ENCODE assay signal across 1 cellular context in the genomic region with DNA sequence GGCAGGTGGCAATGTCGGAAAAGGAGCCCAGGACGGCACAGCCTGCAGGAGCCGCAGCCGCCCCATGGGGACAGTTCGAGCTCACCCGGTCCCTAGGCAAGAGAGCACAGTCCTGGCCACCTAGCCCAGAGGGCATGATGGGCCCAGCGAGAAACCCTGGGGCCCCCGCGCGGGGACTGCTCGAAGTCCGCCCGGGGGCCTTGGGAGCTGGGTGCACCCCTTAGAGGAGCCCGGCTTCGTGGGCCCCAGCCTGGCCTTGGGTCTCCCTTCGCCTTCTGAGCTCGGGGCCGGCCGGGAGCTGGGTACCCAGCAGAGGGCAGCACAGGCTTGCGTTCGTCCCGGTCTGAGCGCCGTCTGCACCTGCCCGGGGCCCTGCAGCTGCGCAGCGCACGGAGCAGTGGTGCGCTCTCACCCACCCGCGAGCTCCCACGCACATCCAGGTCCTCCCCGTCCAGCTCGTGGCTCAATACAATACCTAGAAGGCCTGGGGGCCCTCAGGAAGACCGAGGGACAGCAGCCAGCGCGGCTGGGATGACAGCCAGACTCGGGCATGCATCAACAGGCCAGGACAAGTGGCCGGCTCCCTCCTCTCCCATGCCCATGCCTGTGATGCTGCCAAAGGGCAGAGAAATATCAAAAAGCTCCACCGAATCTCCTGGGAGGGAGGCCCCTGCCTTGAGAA.
A peak's percentile ranks its signal among the peaks of the same experiment; 100 is the strongest.
TF ChIP-seq lines count a peak whose summit lies in the region.

No MANE protein-coding gene starts in this region.

TF ChIP-seq in HepG2, 621 proteins besides CTCF, POLR2A, EP300 and RAD21 (continued from another document and continues in another):
- TF ChIP-seq ZNF569 (CRISPR knock-in tag; IDR thresholded peaks at IDR 0.05; ENCODE audit: borderline replicate concordance) = no peak
- TF ChIP-seq, protein P1, sequence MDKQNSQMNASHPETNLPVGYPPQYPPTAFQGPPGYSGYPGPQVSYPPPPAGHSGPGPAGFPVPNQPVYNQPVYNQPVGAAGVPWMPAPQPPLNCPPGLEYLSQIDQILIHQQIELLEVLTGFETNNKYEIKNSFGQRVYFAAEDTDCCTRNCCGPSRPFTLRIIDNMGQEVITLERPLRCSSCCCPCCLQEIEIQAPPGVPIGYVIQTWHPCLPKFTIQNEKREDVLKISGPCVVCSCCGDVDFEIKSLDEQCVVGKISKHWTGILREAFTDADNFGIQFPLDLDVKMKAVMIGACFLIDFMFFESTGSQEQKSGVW (CRISPR knock-in tag; IDR thresholded peaks at IDR 0.05; ENCODE audit: borderline replicate concordance) = no peak
- TF ChIP-seq, protein P2, sequence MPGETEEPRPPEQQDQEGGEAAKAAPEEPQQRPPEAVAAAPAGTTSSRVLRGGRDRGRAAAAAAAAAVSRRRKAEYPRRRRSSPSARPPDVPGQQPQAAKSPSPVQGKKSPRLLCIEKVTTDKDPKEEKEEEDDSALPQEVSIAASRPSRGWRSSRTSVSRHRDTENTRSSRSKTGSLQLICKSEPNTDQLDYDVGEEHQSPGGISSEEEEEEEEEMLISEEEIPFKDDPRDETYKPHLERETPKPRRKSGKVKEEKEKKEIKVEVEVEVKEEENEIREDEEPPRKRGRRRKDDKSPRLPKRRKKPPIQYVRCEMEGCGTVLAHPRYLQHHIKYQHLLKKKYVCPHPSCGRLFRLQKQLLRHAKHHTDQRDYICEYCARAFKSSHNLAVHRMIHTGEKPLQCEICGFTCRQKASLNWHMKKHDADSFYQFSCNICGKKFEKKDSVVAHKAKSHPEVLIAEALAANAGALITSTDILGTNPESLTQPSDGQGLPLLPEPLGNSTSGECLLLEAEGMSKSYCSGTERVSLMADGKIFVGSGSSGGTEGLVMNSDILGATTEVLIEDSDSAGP (CRISPR knock-in tag; IDR thresholded peaks at IDR 0.05; ENCODE audit: borderline replicate concordance) = peak; percentile 83; the same call in 1 of the 2 replicates
- no peak for TF ChIP-seq ZNF33A (CRISPR knock-in tag; IDR thresholded peaks at IDR 0.05; ENCODE audit: borderline replicate concordance)
- TF ChIP-seq, protein P3, sequence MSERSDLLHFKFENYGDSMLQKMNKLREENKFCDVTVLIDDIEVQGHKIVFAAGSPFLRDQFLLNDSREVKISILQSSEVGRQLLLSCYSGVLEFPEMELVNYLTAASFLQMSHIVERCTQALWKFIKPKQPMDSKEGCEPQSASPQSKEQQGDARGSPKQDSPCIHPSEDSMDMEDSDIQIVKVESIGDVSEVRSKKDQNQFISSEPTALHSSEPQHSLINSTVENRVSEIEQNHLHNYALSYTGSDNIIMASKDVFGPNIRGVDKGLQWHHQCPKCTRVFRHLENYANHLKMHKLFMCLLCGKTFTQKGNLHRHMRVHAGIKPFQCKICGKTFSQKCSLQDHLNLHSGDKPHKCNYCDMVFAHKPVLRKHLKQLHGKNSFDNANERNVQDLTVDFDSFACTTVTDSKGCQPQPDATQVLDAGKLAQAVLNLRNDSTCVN (CRISPR knock-in tag; IDR thresholded peaks at IDR 0.05; ENCODE audit: borderline replicate concordance) = no peak
- peak; percentile 41; the same call in 1 of the 2 replicates for TF ChIP-seq NRL (CRISPR knock-in tag; IDR thresholded peaks at IDR 0.05; ENCODE audit: borderline replicate concordance)
- TF ChIP-seq, protein P4, sequence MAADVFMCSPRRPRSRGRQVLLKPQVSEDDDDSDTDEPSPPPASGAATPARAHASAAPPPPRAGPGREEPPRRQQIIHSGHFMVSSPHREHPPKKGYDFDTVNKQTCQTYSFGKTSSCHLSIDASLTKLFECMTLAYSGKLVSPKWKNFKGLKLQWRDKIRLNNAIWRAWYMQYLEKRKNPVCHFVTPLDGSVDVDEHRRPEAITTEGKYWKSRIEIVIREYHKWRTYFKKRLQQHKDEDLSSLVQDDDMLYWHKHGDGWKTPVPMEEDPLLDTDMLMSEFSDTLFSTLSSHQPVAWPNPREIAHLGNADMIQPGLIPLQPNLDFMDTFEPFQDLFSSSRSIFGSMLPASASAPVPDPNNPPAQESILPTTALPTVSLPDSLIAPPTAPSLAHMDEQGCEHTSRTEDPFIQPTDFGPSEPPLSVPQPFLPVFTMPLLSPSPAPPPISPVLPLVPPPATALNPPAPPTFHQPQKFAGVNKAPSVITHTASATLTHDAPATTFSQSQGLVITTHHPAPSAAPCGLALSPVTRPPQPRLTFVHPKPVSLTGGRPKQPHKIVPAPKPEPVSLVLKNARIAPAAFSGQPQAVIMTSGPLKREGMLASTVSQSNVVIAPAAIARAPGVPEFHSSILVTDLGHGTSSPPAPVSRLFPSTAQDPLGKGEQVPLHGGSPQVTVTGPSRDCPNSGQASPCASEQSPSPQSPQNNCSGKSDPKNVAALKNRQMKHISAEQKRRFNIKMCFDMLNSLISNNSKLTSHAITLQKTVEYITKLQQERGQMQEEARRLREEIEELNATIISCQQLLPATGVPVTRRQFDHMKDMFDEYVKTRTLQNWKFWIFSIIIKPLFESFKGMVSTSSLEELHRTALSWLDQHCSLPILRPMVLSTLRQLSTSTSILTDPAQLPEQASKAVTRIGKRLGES (CRISPR knock-in tag; IDR thresholded peaks at IDR 0.05; ENCODE audit: borderline replicate concordance) = no peak
- TF ChIP-seq HNRNPUL1 (IDR thresholded peaks at IDR 0.05; ENCODE audit: low read depth, low read length) = no peak
- TF ChIP-seq ZNF160 (CRISPR knock-in tag; IDR thresholded peaks at IDR 0.05) = no peak
- no peak for TF ChIP-seq ZNF17 (CRISPR knock-in tag; IDR thresholded peaks at IDR 0.05)
- TF ChIP-seq KAT2B (IDR thresholded peaks at IDR 0.05; ENCODE audit: borderline replicate concordance, low read depth, low read length) = no peak
- TF ChIP-seq, protein P5, sequence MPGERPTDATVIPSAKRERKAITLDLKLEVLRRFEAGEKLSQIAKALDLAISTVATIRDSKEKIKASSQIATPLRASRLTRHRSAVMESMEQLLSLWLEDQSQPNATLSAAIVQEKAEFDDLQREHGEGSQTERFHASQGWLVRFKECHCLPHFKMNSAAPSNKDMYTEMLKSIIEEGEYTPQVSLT (CRISPR knock-in tag; IDR thresholded peaks at IDR 0.05; ENCODE audit: borderline replicate concordance, low read depth) = no peak
- TF ChIP-seq, protein P6, sequence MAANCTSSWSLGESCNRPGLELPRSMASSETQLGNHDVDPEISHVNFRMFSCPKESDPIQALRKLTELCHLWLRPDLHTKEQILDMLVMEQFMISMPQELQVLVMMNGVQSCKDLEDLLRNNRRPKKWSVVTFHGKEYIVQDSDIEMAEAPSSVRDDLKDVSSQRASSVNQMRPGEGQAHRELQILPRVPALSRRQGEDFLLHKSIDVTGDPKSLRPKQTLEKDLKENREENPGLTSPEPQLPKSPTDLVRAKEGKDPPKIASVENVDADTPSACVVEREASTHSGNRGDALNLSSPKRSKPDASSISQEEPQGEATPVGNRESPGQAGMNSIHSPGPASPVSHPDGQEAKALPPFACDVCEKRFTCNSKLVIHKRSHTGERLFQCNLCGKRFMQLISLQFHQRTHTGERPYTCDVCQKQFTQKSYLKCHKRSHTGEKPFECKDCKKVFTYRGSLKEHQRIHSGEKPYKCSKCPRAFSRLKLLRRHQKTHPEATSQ (CRISPR knock-in tag; IDR thresholded peaks at IDR 0.05; ENCODE audit: borderline replicate concordance) = no peak
- TF ChIP-seq, protein P7, sequence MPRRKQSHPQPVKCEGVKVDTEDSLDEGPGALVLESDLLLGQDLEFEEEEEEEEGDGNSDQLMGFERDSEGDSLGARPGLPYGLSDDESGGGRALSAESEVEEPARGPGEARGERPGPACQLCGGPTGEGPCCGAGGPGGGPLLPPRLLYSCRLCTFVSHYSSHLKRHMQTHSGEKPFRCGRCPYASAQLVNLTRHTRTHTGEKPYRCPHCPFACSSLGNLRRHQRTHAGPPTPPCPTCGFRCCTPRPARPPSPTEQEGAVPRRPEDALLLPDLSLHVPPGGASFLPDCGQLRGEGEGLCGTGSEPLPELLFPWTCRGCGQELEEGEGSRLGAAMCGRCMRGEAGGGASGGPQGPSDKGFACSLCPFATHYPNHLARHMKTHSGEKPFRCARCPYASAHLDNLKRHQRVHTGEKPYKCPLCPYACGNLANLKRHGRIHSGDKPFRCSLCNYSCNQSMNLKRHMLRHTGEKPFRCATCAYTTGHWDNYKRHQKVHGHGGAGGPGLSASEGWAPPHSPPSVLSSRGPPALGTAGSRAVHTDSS (CRISPR knock-in tag; conservative IDR thresholded peaks at IDR 0.05) = no peak
- no peak for TF ChIP-seq NPAS2 (CRISPR knock-in tag; IDR thresholded peaks at IDR 0.05; ENCODE audit: borderline replicate concordance)
- 0 out of 2 replicates have a peak, but pooled peaks have one; percentile 39 for TF ChIP-seq MEF2D (CRISPR knock-in tag; IDR thresholded peaks at IDR 0.05)
- TF ChIP-seq BRD4 (CRISPR knock-in tag; IDR thresholded peaks at IDR 0.05) = no peak
- no peak for TF ChIP-seq RBM39 (IDR thresholded peaks at IDR 0.05; ENCODE audit: low read depth, low read length, poor library complexity, severe bottlenecking)
- TF ChIP-seq, protein P8, sequence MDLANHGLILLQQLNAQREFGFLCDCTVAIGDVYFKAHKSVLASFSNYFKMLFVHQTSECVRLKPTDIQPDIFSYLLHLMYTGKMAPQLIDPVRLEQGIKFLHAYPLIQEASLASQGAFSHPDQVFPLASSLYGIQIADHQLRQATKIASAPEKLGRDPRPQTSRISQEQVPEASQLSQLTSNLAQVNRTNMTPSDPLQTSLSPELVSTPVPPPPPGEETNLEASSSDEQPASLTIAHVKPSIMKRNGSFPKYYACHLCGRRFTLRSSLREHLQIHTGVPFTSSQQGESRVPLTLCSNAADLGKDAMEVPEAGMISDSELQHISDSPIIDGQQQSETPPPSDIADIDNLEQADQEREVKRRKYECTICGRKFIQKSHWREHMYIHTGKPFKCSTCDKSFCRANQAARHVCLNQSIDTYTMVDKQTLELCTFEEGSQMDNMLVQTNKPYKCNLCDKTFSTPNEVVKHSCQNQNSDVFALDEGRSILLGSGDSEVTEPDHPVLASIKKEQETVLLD (CRISPR knock-in tag; IDR thresholded peaks at IDR 0.05; ENCODE audit: low read depth) = no peak
- TF ChIP-seq, protein P9, sequence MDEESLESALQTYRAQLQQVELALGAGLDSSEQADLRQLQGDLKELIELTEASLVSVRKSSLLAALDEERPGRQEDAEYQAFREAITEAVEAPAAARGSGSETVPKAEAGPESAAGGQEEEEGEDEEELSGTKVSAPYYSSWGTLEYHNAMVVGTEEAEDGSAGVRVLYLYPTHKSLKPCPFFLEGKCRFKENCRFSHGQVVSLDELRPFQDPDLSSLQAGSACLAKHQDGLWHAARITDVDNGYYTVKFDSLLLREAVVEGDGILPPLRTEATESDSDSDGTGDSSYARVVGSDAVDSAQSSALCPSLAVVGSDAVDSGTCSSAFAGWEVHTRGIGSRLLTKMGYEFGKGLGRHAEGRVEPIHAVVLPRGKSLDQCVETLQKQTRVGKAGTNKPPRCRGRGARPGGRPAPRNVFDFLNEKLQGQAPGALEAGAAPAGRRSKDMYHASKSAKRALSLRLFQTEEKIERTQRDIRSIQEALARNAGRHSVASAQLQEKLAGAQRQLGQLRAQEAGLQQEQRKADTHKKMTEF (CRISPR knock-in tag; IDR thresholded peaks at IDR 0.05) = peak; percentile 42; the same call in 1 of the 2 replicates
- TF ChIP-seq FOXP1 (IDR thresholded peaks at IDR 0.05) = no peak
- TF ChIP-seq FOXP1 (CRISPR knock-in tag; IDR thresholded peaks at IDR 0.05) = no peak
- TF ChIP-seq, protein P10, sequence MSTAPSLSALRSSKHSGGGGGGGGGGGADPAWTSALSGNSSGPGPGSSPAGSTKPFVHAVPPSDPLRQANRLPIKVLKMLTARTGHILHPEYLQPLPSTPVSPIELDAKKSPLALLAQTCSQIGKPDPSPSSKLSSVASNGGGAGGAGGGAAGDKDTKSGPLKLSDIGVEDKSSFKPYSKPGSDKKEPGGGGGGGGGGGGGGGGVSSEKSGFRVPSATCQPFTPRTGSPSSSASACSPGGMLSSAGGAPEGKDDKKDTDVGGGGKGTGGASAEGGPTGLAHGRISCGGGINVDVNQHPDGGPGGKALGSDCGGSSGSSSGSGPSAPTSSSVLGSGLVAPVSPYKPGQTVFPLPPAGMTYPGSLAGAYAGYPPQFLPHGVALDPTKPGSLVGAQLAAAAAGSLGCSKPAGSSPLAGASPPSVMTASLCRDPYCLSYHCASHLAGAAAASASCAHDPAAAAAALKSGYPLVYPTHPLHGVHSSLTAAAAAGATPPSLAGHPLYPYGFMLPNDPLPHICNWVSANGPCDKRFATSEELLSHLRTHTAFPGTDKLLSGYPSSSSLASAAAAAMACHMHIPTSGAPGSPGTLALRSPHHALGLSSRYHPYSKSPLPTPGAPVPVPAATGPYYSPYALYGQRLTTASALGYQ (CRISPR knock-in tag; IDR thresholded peaks at IDR 0.05) = no peak
- no peak for TF ChIP-seq HOXA9 (CRISPR knock-in tag; IDR thresholded peaks at IDR 0.05; ENCODE audit: borderline replicate concordance)
- no peak for TF ChIP-seq CAMTA2 (CRISPR knock-in tag; IDR thresholded peaks at IDR 0.05; ENCODE audit: borderline replicate concordance)
- TF ChIP-seq U2AF2 (IDR thresholded peaks at IDR 0.05; ENCODE audit: low read depth, low read length) = no peak
- TF ChIP-seq, protein P11, sequence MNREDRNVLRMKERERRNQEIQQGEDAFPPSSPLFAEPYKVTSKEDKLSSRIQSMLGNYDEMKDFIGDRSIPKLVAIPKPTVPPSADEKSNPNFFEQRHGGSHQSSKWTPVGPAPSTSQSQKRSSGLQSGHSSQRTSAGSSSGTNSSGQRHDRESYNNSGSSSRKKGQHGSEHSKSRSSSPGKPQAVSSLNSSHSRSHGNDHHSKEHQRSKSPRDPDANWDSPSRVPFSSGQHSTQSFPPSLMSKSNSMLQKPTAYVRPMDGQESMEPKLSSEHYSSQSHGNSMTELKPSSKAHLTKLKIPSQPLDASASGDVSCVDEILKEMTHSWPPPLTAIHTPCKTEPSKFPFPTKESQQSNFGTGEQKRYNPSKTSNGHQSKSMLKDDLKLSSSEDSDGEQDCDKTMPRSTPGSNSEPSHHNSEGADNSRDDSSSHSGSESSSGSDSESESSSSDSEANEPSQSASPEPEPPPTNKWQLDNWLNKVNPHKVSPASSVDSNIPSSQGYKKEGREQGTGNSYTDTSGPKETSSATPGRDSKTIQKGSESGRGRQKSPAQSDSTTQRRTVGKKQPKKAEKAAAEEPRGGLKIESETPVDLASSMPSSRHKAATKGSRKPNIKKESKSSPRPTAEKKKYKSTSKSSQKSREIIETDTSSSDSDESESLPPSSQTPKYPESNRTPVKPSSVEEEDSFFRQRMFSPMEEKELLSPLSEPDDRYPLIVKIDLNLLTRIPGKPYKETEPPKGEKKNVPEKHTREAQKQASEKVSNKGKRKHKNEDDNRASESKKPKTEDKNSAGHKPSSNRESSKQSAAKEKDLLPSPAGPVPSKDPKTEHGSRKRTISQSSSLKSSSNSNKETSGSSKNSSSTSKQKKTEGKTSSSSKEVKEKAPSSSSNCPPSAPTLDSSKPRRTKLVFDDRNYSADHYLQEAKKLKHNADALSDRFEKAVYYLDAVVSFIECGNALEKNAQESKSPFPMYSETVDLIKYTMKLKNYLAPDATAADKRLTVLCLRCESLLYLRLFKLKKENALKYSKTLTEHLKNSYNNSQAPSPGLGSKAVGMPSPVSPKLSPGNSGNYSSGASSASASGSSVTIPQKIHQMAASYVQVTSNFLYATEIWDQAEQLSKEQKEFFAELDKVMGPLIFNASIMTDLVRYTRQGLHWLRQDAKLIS (CRISPR knock-in tag; IDR thresholded peaks at IDR 0.05) = no peak
- TF ChIP-seq, protein P12, sequence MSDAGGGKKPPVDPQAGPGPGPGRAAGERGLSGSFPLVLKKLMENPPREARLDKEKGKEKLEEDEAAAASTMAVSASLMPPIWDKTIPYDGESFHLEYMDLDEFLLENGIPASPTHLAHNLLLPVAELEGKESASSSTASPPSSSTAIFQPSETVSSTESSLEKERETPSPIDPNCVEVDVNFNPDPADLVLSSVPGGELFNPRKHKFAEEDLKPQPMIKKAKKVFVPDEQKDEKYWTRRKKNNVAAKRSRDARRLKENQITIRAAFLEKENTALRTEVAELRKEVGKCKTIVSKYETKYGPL (CRISPR knock-in tag; IDR thresholded peaks at IDR 0.05) = no peak
